Comparison of ENCODE assay signal across 8 cellular contexts in genomic region chr4:109256847-109257246, GRCh38. TPM values are rescaled to one million over a fixed set of nuclear protein-coding genes. Genes with fewer than 3 reads are reported as not detected.
"Had no signal": no experiment of that assay in that cellular context is flagged by ENCODE, and none has a peak within 500 bp of the region (broad histone marks: within the 10 kb centered on the region; RNA-seq: fewer than 3 reads in every experiment).

No MANE protein-coding gene starts in this region.

- H3K36me3 Mint-ChIP-seq: IgD-negative memory B cell had no signal

- H3K4me1 Mint-ChIP-seq: GM23338, H9, IgD-negative memory B cell had no signal

- H3K4me3 ChIP-seq: GM23338 had no signal

- H2AFZ ChIP-seq: GM23338 had no signal

- DNase-seq: H9, HCEC 1CT, KG1 had no signal

- H3K27ac ChIP-seq: HL-60 had no signal

- H3K9me3 Mint-ChIP-seq: GM23338, H9, IgD-negative memory B cell had no signal

- H3K4me3 Mint-ChIP-seq: GM23338, H9, IgD-negative memory B cell had no signal

- ATAC-seq: GM23338 had no signal

- H3K27me3 Mint-ChIP-seq: IgD-negative memory B cell had no signal

- FAIRE-seq: H1, H54 had no signal

- H3K27ac Mint-ChIP-seq: H9, IgD-negative memory B cell had no signal

- H3K4me2 ChIP-seq: GM23338 had no signal

RNA-seq across cellular contexts. Expression of gene COL25A1, which starts 45.6 kb away (rescaled TPM):
- polyA plus RNA-seq: IgD-negative memory B cell had no signal
